Comparison of ENCODE assay signal across 17 cellular contexts in the genomic region with DNA sequence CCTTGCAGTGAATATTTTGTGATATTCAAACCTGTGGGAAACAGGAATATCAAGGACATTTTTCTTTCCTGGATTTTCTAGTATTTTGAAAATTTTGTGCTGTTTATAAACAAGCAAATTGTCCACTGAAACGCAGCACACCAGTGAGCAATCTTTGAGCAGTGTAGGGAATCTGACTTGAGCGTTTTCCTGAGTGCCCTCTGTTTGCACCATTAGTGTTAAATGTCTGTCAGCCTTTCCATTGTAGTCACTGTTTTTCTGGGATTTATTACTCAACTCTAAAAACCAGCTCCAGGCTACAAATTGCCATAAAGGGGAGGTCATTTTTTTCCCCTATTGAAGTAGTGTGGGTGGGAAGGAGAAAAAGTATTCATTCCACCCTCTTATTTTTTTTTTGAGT. TPM values are rescaled to one million over a fixed set of nuclear protein-coding genes. Genes with fewer than 3 reads are reported as not detected.
DNase-seq lines count a peak whose midpoint lies in the region; ATAC-seq and TF ChIP-seq lines count a peak whose summit lies in the region.
"Had no signal": no experiment of that assay in that cellular context is flagged by ENCODE, and none has a peak within 500 bp of the region (broad histone marks: within the 10 kb centered on the region; RNA-seq: fewer than 3 reads in every experiment).

No MANE protein-coding gene starts in this region.

- WGBS in mesenchymal stem cell, result 0% methylated on average over 2 of the region's 2 CpGs

- no peak overlapping the region for H2AK5ac ChIP-seq in mesenchymal stem cell (ENCODE audit: low read length, severe bottlenecking)

- peaks cover 33% of the 10 kb centered on the region for H3K36me3 Mint-ChIP-seq in activated CD4-positive, alpha-beta T cell treated with anti-CD3 and anti-CD28 coated beads for 36 hours (ENCODE audit: low read depth)
- peaks cover 3% of the 10 kb centered on the region for H3K36me3 Mint-ChIP-seq in activated CD4-positive, alpha-beta T cell treated with anti-CD3 and anti-CD28 coated beads, Interleukin-2, amount 10 ng/mL, durations not matched to agents 7 days and 5 days (ENCODE audit: low read depth)

- no peaks in the 10 kb centered on the region for H3K79me1 ChIP-seq in mesenchymal stem cell (replicated peaks; ENCODE audit: low read length, poor library complexity, severe bottlenecking)

- H4K20me1 ChIP-seq in SU-DHL-6 (ENCODE audit: low read depth, low read length), result no peaks in the 10 kb centered on the region

- peak overlapping the region; percentile 97 for H3K27ac Mint-ChIP-seq in activated CD4-positive, alpha-beta T cell treated with anti-CD3 and anti-CD28 coated beads for 36 hours
- H3K27ac Mint-ChIP-seq in activated CD4-positive, alpha-beta T cell treated with anti-CD3 and anti-CD28 coated beads, Interleukin-2, amount 10 ng/mL, durations not matched to agents 7 days and 5 days, result no peak overlapping the region
- H3K27ac Mint-ChIP-seq: activated CD8-positive, alpha-beta T cell treated with anti-CD3 and anti-CD28 coated beads, Interleukin-2, amount 10 ng/mL, durations not matched to agents 7 days and 5 days; neural progenitor cell had no signal

- intact Hi-C loops in activated CD4-positive, alpha-beta T cell treated with anti-CD3 and anti-CD28 coated beads for 36 hours (cut with DNase I, micrococcal nuclease), result loop anchor here (2.0 to 5.0 kb wide), 4 partner anchors 23 to 616 kb away; no protein-coding TSS in a partner anchor

- no peak overlapping the region for H2BK15ac ChIP-seq in mesenchymal stem cell (ENCODE audit: low read depth, poor library complexity, severe bottlenecking)

- H3K4me3 ChIP-seq in HEK293 (ENCODE audit: low read depth, low read length) (no peak overlapping the region), SU-DHL-6 (ENCODE audit: insufficient read depth, low read length, poor library complexity, severe bottlenecking) (no peak overlapping the region), mesenchymal stem cell (ENCODE audit: insufficient read depth in 1 of 2, low read depth in 1 of 2, low read length in 2 of 2) (no peak overlapping the region)
- H3K4me3 ChIP-seq: esophagus squamous epithelium, heart left ventricle, neural progenitor cell had no signal

- H3K79me2 ChIP-seq in SU-DHL-6 (ENCODE audit: insufficient read depth, low read length), result no peaks in the 10 kb centered on the region

- peak; percentile 20 for DNase-seq in activated CD4-positive, alpha-beta T cell treated with anti-CD3 and anti-CD28 coated beads for 36 hours
- no peak for DNase-seq in activated CD4-positive, alpha-beta T cell treated with anti-CD3 and anti-CD28 coated beads, Interleukin-2, amount 10 ng/mL, durations not matched to agents 7 days and 5 days
- DNase-seq in mesenchymal stem cell (peak; percentile 38), cortex of kidney (lab: John Stamatoyannopoulos, UW) (no peak), NCI-H526 (lab: John Stamatoyannopoulos, UW) (no peak), T-helper 9 cell (no peak)
- DNase-seq: activated CD8-positive, alpha-beta T cell treated with anti-CD3 and anti-CD28 coated beads, Interleukin-2, amount 10 ng/mL, durations not matched to agents 7 days and 5 days; activated naive CD4-positive, alpha-beta T cell treated with anti-CD3 and anti-CD28 coated beads, Interleukin-2, amount 50 U/mL, for 16 hours; COR-L47; esophagus squamous epithelium; heart left ventricle; NCI-H446; OCI-M1 had no signal

- CTCF ChIA-PET in activated CD4-positive, alpha-beta T cell treated with anti-CD3 and anti-CD28 coated beads for 36 hours (lab: Charles Lee), result interaction anchor here (0.6 kb wide), 1 partner anchor 282 kb away, joined by 4 read pairs; no protein-coding TSS in a partner anchor
- CTCF ChIA-PET in activated CD4-positive, alpha-beta T cell treated with anti-CD3 and anti-CD28 coated beads, Interleukin-2, amount 10 ng/mL, durations not matched to agents 7 days and 5 days (lab: Charles Lee), result no interaction called here
- CTCF ChIA-PET in HEK293 (lab: Yijun Ruan, JAX), result no interaction called here

- TF ChIP-seq CTCF in HEK293 (tag by site-specific recombination; IDR thresholded peaks at IDR 0.05) (no peak), SU-DHL-6 (IDR thresholded peaks at IDR 0.05; ENCODE audit: insufficient read depth, low read length, poor library complexity, severe bottlenecking) (no peak)

- H2BK12ac ChIP-seq in mesenchymal stem cell (ENCODE audit: low read length in 2 of 2), result no peak overlapping the region

- H3K27me3 Mint-ChIP-seq in activated CD4-positive, alpha-beta T cell treated with anti-CD3 and anti-CD28 coated beads for 36 hours, result no peaks in the 10 kb centered on the region
- H3K27me3 Mint-ChIP-seq in activated CD4-positive, alpha-beta T cell treated with anti-CD3 and anti-CD28 coated beads, Interleukin-2, amount 10 ng/mL, durations not matched to agents 7 days and 5 days, result no peaks in the 10 kb centered on the region

- ATAC-seq in activated CD4-positive, alpha-beta T cell treated with anti-CD3 and anti-CD28 coated beads for 36 hours, result peak; percentile 32
- ATAC-seq: activated CD8-positive, alpha-beta T cell treated with anti-CD3 and anti-CD28 coated beads, Interleukin-2, amount 10 ng/mL, durations not matched to agents 7 days and 5 days had no signal

- H3K23ac ChIP-seq in mesenchymal stem cell (ENCODE audit: low read length in 2 of 2), result no peak overlapping the region

- no peak overlapping the region for H2BK120ac ChIP-seq in mesenchymal stem cell (ENCODE audit: low read depth, low read length)

- POLR2A ChIA-PET in activated CD4-positive, alpha-beta T cell treated with anti-CD3 and anti-CD28 coated beads for 36 hours (lab: Charles Lee), result interaction anchor here (0.6 to 1.1 kb wide), 6 partner anchors 48 to 125 kb away, joined by 4 to 20 read pairs (median 6); no protein-coding TSS in a partner anchor
- POLR2A ChIA-PET in activated CD4-positive, alpha-beta T cell treated with anti-CD3 and anti-CD28 coated beads, Interleukin-2, amount 10 ng/mL, durations not matched to agents 7 days and 5 days (lab: Charles Lee), result no interaction called here
- POLR2A ChIA-PET in HEK293 (lab: Yijun Ruan, JAX), result no interaction called here

- H3F3A ChIP-seq in SU-DHL-6 (ENCODE audit: insufficient read depth), result no peaks in the 10 kb centered on the region

- H3K27me3 ChIP-seq in SU-DHL-6 (ENCODE audit: low read length), result no peaks in the 10 kb centered on the region
- no peaks in the 10 kb centered on the region for H3K27me3 ChIP-seq in mesenchymal stem cell (ENCODE audit: control insufficient read depth in 1 of 2, insufficient read depth in 1 of 2, low read length in 2 of 2)
- H3K27me3 ChIP-seq: esophagus squamous epithelium, neural progenitor cell had no signal

- H3K27ac ChIP-seq in HEK293 (ENCODE audit: extremely low read depth, low read depth, low read length) (no peak overlapping the region), SU-DHL-6 (ENCODE audit: low read depth, low read length) (no peak overlapping the region), mesenchymal stem cell (ENCODE audit: low read length, poor library complexity, severe bottlenecking) (no peak overlapping the region)
- H3K27ac ChIP-seq: esophagus squamous epithelium, heart left ventricle, neural progenitor cell had no signal

- peaks cover 79% of the 10 kb centered on the region for H3K4me1 Mint-ChIP-seq in activated CD4-positive, alpha-beta T cell treated with anti-CD3 and anti-CD28 coated beads for 36 hours
- peaks cover 60% of the 10 kb centered on the region for H3K4me1 Mint-ChIP-seq in activated CD4-positive, alpha-beta T cell treated with anti-CD3 and anti-CD28 coated beads, Interleukin-2, amount 10 ng/mL, durations not matched to agents 7 days and 5 days

- H3K9ac ChIP-seq in SU-DHL-6 (ENCODE audit: low read length), result no peak overlapping the region
- H3K9ac ChIP-seq in mesenchymal stem cell (ENCODE audit: low read length), result peak overlapping the region; percentile 31
- H3K9ac ChIP-seq: neural progenitor cell had no signal

- H3K9me3 ChIP-seq in HEK293 (ENCODE audit: control insufficient read depth, insufficient read depth, low read depth, low read length), result no peaks in the 10 kb centered on the region
- no peaks in the 10 kb centered on the region for H3K9me3 ChIP-seq in SU-DHL-6 (ENCODE audit: insufficient read depth, low read length)
- no peaks in the 10 kb centered on the region for H3K9me3 ChIP-seq in mesenchymal stem cell (ENCODE audit: control insufficient read depth, low read length)
- H3K9me3 ChIP-seq: esophagus squamous epithelium, heart left ventricle had no signal

- no peak overlapping the region for H3K4ac ChIP-seq in mesenchymal stem cell (ENCODE audit: low read depth in 1 of 2, low read length in 2 of 2)

- H3K4me1 ChIP-seq in HEK293 (ENCODE audit: control insufficient read depth, insufficient read depth, low read length), result peaks cover 4% of the 10 kb centered on the region; the same call in 1 of the 2 replicates
- H3K4me1 ChIP-seq in mesenchymal stem cell (ENCODE audit: control insufficient read depth, insufficient read depth, low read depth, low read length), result no peaks in the 10 kb centered on the region

- no peak overlapping the region for H4K8ac ChIP-seq in mesenchymal stem cell (ENCODE audit: low read length)

- no peak overlapping the region for H3K18ac ChIP-seq in mesenchymal stem cell (ENCODE audit: low read depth in 1 of 2, low read length in 2 of 2)

- no peak overlapping the region for H3K4me2 ChIP-seq in SU-DHL-6 (ENCODE audit: low read depth, low read length, poor library complexity, severe bottlenecking)
- H3K4me2 ChIP-seq in mesenchymal stem cell (ENCODE audit: low read length, poor library complexity, severe bottlenecking), result no peak overlapping the region
- H3K4me2 ChIP-seq: neural progenitor cell had no signal

- H3K36me3 ChIP-seq in HEK293 (ENCODE audit: control insufficient read depth in 2 of 2, insufficient read depth in 1 of 2, low read length in 2 of 2), result no peaks in the 10 kb centered on the region
- no peaks in the 10 kb centered on the region for H3K36me3 ChIP-seq in SU-DHL-6 (ENCODE audit: low read length)
- no peaks in the 10 kb centered on the region for H3K36me3 ChIP-seq in mesenchymal stem cell (ENCODE audit: control insufficient read depth in 1 of 2, insufficient read depth in 2 of 2, low read depth in 1 of 2, low read length in 2 of 2)
- H3K36me3 ChIP-seq: esophagus squamous epithelium, heart left ventricle, neural progenitor cell had no signal

- H2BK5ac ChIP-seq in mesenchymal stem cell (ENCODE audit: low read depth, low read length, poor library complexity, severe bottlenecking), result no peak overlapping the region

- peaks cover 2% of the 10 kb centered on the region for H3K9me3 Mint-ChIP-seq in activated CD4-positive, alpha-beta T cell treated with anti-CD3 and anti-CD28 coated beads for 36 hours (ENCODE audit: low read depth)
- H3K9me3 Mint-ChIP-seq in activated CD4-positive, alpha-beta T cell treated with anti-CD3 and anti-CD28 coated beads, Interleukin-2, amount 10 ng/mL, durations not matched to agents 7 days and 5 days, result peaks cover 5% of the 10 kb centered on the region

- H3K4me3 Mint-ChIP-seq in activated CD4-positive, alpha-beta T cell treated with anti-CD3 and anti-CD28 coated beads for 36 hours, result no peak overlapping the region
- H3K4me3 Mint-ChIP-seq in activated CD4-positive, alpha-beta T cell treated with anti-CD3 and anti-CD28 coated beads, Interleukin-2, amount 10 ng/mL, durations not matched to agents 7 days and 5 days, result no peak overlapping the region
- H3K4me3 Mint-ChIP-seq: activated CD8-positive, alpha-beta T cell treated with anti-CD3 and anti-CD28 coated beads, Interleukin-2, amount 10 ng/mL, durations not matched to agents 7 days and 5 days; neural progenitor cell had no signal

- peak overlapping the region; percentile 10 for H2AFZ ChIP-seq in SU-DHL-6 (ENCODE audit: low read depth, low read length, severe bottlenecking)
- H2AFZ ChIP-seq in mesenchymal stem cell (ENCODE audit: low read depth, low read length), result no peak overlapping the region
- H2AFZ ChIP-seq: neural progenitor cell had no signal

- H3K14ac ChIP-seq in mesenchymal stem cell (ENCODE audit: low read length in 2 of 2), result no peak overlapping the region

- no peaks in the 10 kb centered on the region for H3K9me2 ChIP-seq in SU-DHL-6 (replicated peaks; ENCODE audit: insufficient read depth, low read length)

- H4K91ac ChIP-seq in mesenchymal stem cell (ENCODE audit: low read length), result no peak overlapping the region

RNA-seq across cellular contexts. Expression of gene TSHZ2, which starts 51.6 kb away (rescaled TPM):
- total RNA-seq in activated CD4-positive, alpha-beta T cell treated with anti-CD3 and anti-CD28 coated beads for 36 hours, result 10 to 100 TPM; 25.9 to 43.6 TPM
- 1 to 10 TPM; 8.1 to 9.2 TPM for total RNA-seq in activated CD4-positive, alpha-beta T cell treated with anti-CD3 and anti-CD28 coated beads, Interleukin-2, amount 10 ng/mL, durations not matched to agents 7 days and 5 days
- polyA plus RNA-seq in mesenchymal stem cell (2013, experiment 1 of 2), result 17.1 TPM
- polyA plus RNA-seq in mesenchymal stem cell (2013, experiment 2 of 2), result 16.5 TPM
- total RNA-seq: SK-MEL-5 had no signal

Comparison
In these comparisons a context has a peak if more than half of its experiments do, and no peak if none do; other contexts are left out.
1. DNase-seq: peak in activated CD4-positive, alpha-beta T cell treated with anti-CD3 and anti-CD28 coated beads for 36 hours (single experiment) and mesenchymal stem cell (single experiment); none in activated CD4-positive, alpha-beta T cell treated with anti-CD3 and anti-CD28 coated beads, Interleukin-2, amount 10 ng/mL, durations not matched to agents 7 days and 5 days (single experiment), cortex of kidney (single experiment), NCI-H526 (0 of 2) and T-helper 9 cell (single experiment).